ENCODE assay signal across 8 cellular contexts in genomic region chr9:128656416-128657343, GRCh38. TPM values are rescaled to one million over a fixed set of nuclear protein-coding genes. Genes with fewer than 3 reads are reported as not detected.
A peak's percentile ranks its signal among the peaks of the same experiment; 100 is the strongest.
DNase-seq lines count a peak whose midpoint lies in the region; ATAC-seq, FAIRE-seq and TF ChIP-seq lines count a peak whose summit lies in the region.

Gene DYNC2I2, minus strand, starts transcription at chr9:128656847. Its CDS starts 121 bp downstream, at chr9:128656726.

- H3K9ac ChIP-seq in NT2/D1 (ENCODE audit: insufficient read length, low read depth) (peak within 1 kb of the TSS; percentile 99), endodermal cell (ENCODE audit: extremely low read depth, low read length, poor library complexity, severe bottlenecking) (peak within 1 kb of the TSS; percentile 99)

- H3K27ac ChIP-seq in endodermal cell (ENCODE audit: low read depth, low read length): peak within 1 kb of the TSS; percentile 100

- peak; percentile 88 for DNase-seq in COLO668 (lab: John Stamatoyannopoulos, UW; ENCODE audit: unreplicated experiment)
- DNase-seq in HTR-8/SVneo (ENCODE audit: insufficient read length, low spot score): peak; percentile 93
- DNase-seq in NT2/D1 (ENCODE audit: low read depth, low spot score): peak; percentile 93
- DNase-seq in activated CD8-positive, alpha-beta memory T cell treated with anti-CD3 and anti-CD28 coated beads, Interleukin-2, amount 10 ng/mL, durations not matched to agents 7 days and 5 days: peak; percentile 97
- peak; percentile 98 for DNase-seq in endodermal cell
- peak; percentile 99 for DNase-seq in mesenteric fat pad (ENCODE audit: low spot score)
- DNase-seq in stimulated activated CD8-positive, alpha-beta memory T cell treated with anti-CD3 and anti-CD28 coated beads, Interleukin-15, amount 100 ng/mL, for 1 hour (ENCODE audit: low read depth): peak; percentile 91

- peak; percentile 56 for ATAC-seq in GM21360 (IDR thresholded peaks at IDR 0.05; ENCODE audit: unreplicated experiment)
- peak; percentile 98 for ATAC-seq in activated CD8-positive, alpha-beta memory T cell treated with anti-CD3 and anti-CD28 coated beads, Interleukin-2, amount 10 ng/mL, durations not matched to agents 7 days and 5 days

- peaks cover 20% of the 10 kb centered on the region for H3K36me3 ChIP-seq in NT2/D1 (ENCODE audit: insufficient read depth, insufficient read length, low read length)
- H3K36me3 ChIP-seq in endodermal cell (ENCODE audit: control insufficient read depth, insufficient read depth, low read length): no peaks in the 10 kb centered on the region

- 1 to 3% methylated on average over 40 to 86 of the region's 86 CpGs for WGBS in endodermal cell (ENCODE audit: insufficient coverage in 1 of 2, insufficient read length in 1 of 2), 2 experiments

- H3K27me3 ChIP-seq in NT2/D1 (ENCODE audit: insufficient read depth, insufficient read length) (no peaks in the 10 kb centered on the region), endodermal cell (ENCODE audit: control insufficient read depth, insufficient read depth, low read length, poor library complexity, severe bottlenecking) (no peaks in the 10 kb centered on the region)

- peaks cover 16% of the 10 kb centered on the region for H3K4me1 Mint-ChIP-seq in activated CD8-positive, alpha-beta memory T cell treated with anti-CD3 and anti-CD28 coated beads, Interleukin-2, amount 10 ng/mL, durations not matched to agents 7 days and 5 days
- peaks cover 2% of the 10 kb centered on the region for H3K4me1 Mint-ChIP-seq in endodermal cell

- CTCF ChIA-PET in activated CD8-positive, alpha-beta memory T cell treated with anti-CD3 and anti-CD28 coated beads, Interleukin-2, amount 10 ng/mL, durations not matched to agents 7 days and 5 days (lab: Charles Lee): interaction anchor here (1.0 to 1.5 kb wide), 5 partner anchors 8 to 46 kb away, joined by 3 to 5 read pairs (median 3); partner anchors contain the start of gene PKN3

- no peaks in the 10 kb centered on the region for H3K36me3 Mint-ChIP-seq in activated CD8-positive, alpha-beta memory T cell treated with anti-CD3 and anti-CD28 coated beads, Interleukin-2, amount 10 ng/mL, durations not matched to agents 7 days and 5 days
- peaks cover 11% of the 10 kb centered on the region for H3K36me3 Mint-ChIP-seq in endodermal cell (ENCODE audit: low read depth)

- no peak for TF ChIP-seq CTCF in endodermal cell (conservative IDR thresholded peaks at IDR 0.05)

- H3K4me3 Mint-ChIP-seq in activated CD8-positive, alpha-beta memory T cell treated with anti-CD3 and anti-CD28 coated beads, Interleukin-2, amount 10 ng/mL, durations not matched to agents 7 days and 5 days: peak within 1 kb of the TSS; percentile 88
- peak within 1 kb of the TSS; percentile 70 for H3K4me3 Mint-ChIP-seq in endodermal cell

- H3K9me3 Mint-ChIP-seq in activated CD8-positive, alpha-beta memory T cell treated with anti-CD3 and anti-CD28 coated beads, Interleukin-2, amount 10 ng/mL, durations not matched to agents 7 days and 5 days (ENCODE audit: low read depth): no peaks in the 10 kb centered on the region
- no peaks in the 10 kb centered on the region for H3K9me3 Mint-ChIP-seq in endodermal cell

- no peaks in the 10 kb centered on the region for H3K27me3 Mint-ChIP-seq in activated CD8-positive, alpha-beta memory T cell treated with anti-CD3 and anti-CD28 coated beads, Interleukin-2, amount 10 ng/mL, durations not matched to agents 7 days and 5 days
- no peaks in the 10 kb centered on the region for H3K27me3 Mint-ChIP-seq in endodermal cell (ENCODE audit: insufficient read depth)

- H3K9me3 ChIP-seq in NT2/D1 (ENCODE audit: insufficient read depth, low read length) (no peaks in the 10 kb centered on the region), endodermal cell (ENCODE audit: control insufficient read depth, low read length) (no peaks in the 10 kb centered on the region)

- peak within 1 kb of the TSS; percentile 100 for H3K27ac Mint-ChIP-seq in activated CD8-positive, alpha-beta memory T cell treated with anti-CD3 and anti-CD28 coated beads, Interleukin-2, amount 10 ng/mL, durations not matched to agents 7 days and 5 days
- H3K27ac Mint-ChIP-seq in endodermal cell: peak within 1 kb of the TSS; percentile 100

- H3K4me1 ChIP-seq in NT2/D1 (ENCODE audit: insufficient read depth, insufficient read length): no peaks in the 10 kb centered on the region
- no peaks in the 10 kb centered on the region for H3K4me1 ChIP-seq in endodermal cell (ENCODE audit: control insufficient read depth, insufficient read depth, low read length)

- peak; percentile 83 for FAIRE-seq in HTR-8/SVneo (lab: Jason Lieb, UNC)

- peak within 1 kb of the TSS; percentile 90 for H3K4me3 ChIP-seq in NT2/D1 (ENCODE audit: insufficient read length, low read depth)
- peak within 1 kb of the TSS; percentile 93 for H3K4me3 ChIP-seq in endodermal cell (ENCODE audit: low read length)

RNA-seq across cellular contexts. Expression of gene DYNC2I2, which starts in this region (rescaled TPM):
- 10 to 100 TPM; 52.5 to 67.8 TPM for total RNA-seq in activated CD8-positive, alpha-beta memory T cell treated with anti-CD3 and anti-CD28 coated beads, Interleukin-2, amount 10 ng/mL, durations not matched to agents 7 days and 5 days
- total RNA-seq in endodermal cell (100 to 1,000 TPM in 1 of 2 donors, 10 to 100 TPM in 1; 87.8 to 119 TPM), mesenteric fat pad (9.8 TPM)
- polyA plus RNA-seq in endodermal cell (2013, experiment 1 of 2): 83.9 TPM
- polyA plus RNA-seq in endodermal cell (2013, experiment 2 of 2): 77.9 TPM

Comparison
In these comparisons a context has a peak if more than half of its experiments do, and no peak if none do; other contexts are left out.
1. Peak in every context shown above with its lines: DNase-seq, ATAC-seq, H3K4me3 ChIP-seq and H3K27ac ChIP-seq.